8 cellular contexts compared by ENCODE assay signal in the genomic region with DNA sequence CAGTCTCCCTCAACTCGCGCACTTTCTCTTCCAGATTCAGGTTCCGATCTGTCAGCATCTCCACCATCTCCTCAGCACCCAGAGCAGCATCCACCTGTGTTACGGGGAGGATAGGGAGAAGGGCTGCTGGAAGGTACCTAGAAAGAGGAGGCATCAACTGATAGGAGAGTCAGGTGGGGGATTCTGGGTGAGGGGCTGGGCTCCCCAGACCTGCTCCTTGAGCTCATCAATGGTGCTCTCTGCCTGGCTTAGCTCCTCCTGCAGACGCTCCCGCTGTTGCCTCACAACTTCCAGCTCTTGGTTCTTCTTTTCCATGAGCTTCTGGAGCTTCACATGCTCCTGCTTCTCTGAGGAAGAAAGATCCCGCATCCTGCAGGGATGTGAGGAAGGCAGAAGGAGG. TPM values are rescaled to one million over a fixed set of nuclear protein-coding genes. Genes with fewer than 3 reads are reported as not detected.
"Had no signal": no experiment of that assay in that cellular context is flagged by ENCODE, and none has a peak within 500 bp of the region (broad histone marks: within the 10 kb centered on the region; RNA-seq: fewer than 3 reads in every experiment).

No MANE protein-coding gene starts in this region.

- ATAC-seq: HCT116, K562 had no signal

- H3K27ac Mint-ChIP-seq: HFFc6 had no signal

- DNase-seq: GM23248, GOT3, H7, HFFc6, IMR-90, KG1 had no signal

- H3K4me3 Mint-ChIP-seq: HFFc6 had no signal

- H3K9me3 Mint-ChIP-seq: HFFc6 had no signal

RNA-seq across cellular contexts. Expression of gene C2orf81, which starts 51.4 kb away (rescaled TPM):
- total RNA-seq: K562 had no signal
